ENCODE assay signal across 16 cellular contexts in genomic region chr2:174613545-174613944, GRCh38. TPM values are rescaled to one million over a fixed set of nuclear protein-coding genes. Genes with fewer than 3 reads are reported as not detected.
DNase-seq lines count a peak whose midpoint lies in the region; ATAC-seq, FAIRE-seq and TF ChIP-seq lines count a peak whose summit lies in the region.
"Had no signal": no experiment of that assay in that cellular context is flagged by ENCODE, and none has a peak within 500 bp of the region (broad histone marks: within the 10 kb centered on the region; RNA-seq: fewer than 3 reads in every experiment).

No MANE protein-coding gene starts in this region.

- H3K36me3 ChIP-seq in IMR-90 (ENCODE audit: control insufficient read depth, insufficient read depth, low read length), result no peaks in the 10 kb centered on the region
- no peaks in the 10 kb centered on the region for H3K36me3 ChIP-seq in astrocyte (ENCODE audit: insufficient read depth, low read length)
- no peaks in the 10 kb centered on the region for H3K36me3 ChIP-seq in pancreas
- H3K36me3 ChIP-seq: prostate gland had no signal

- H2BK20ac ChIP-seq in IMR-90 (ENCODE audit: low read depth, low read length), result no peak overlapping the region

- H4K5ac ChIP-seq in IMR-90 (ENCODE audit: low read depth, low read length), result no peak overlapping the region

- H3K4me3 Mint-ChIP-seq in activated CD8-positive, alpha-beta memory T cell treated with anti-CD3 and anti-CD28 coated beads, Interleukin-2, amount 10 ng/mL, durations not matched to agents 7 days and 5 days, result no peak overlapping the region
- H3K4me3 Mint-ChIP-seq in astrocyte (ENCODE audit: unreplicated experiment), result no peak overlapping the region
- no peak overlapping the region for H3K4me3 Mint-ChIP-seq in WTC11

- TF ChIP-seq CTCF in IMR-90 (conservative IDR thresholded peaks at IDR 0.05; ENCODE audit: low read depth, low read length) (no peak), astrocyte (IDR thresholded peaks at IDR 0.05; ENCODE audit: insufficient read depth, low read depth, low read length) (no peak), pancreas (IDR thresholded peaks at IDR 0.05) (no peak), WTC11 (IDR thresholded peaks at IDR 0.05) (no peak)

- H3K27me3 ChIP-seq in IMR-90 (ENCODE audit: control insufficient read depth, insufficient read depth, low read length) (no peaks in the 10 kb centered on the region), astrocyte (ENCODE audit: insufficient read depth, low read length) (no peaks in the 10 kb centered on the region), pancreas (no peaks in the 10 kb centered on the region)

- no peak overlapping the region for H2BK5ac ChIP-seq in IMR-90 (ENCODE audit: low read depth, low read length, poor library complexity, severe bottlenecking)

- no peaks in the 10 kb centered on the region for H3K27me3 Mint-ChIP-seq in activated CD8-positive, alpha-beta memory T cell treated with anti-CD3 and anti-CD28 coated beads, Interleukin-2, amount 10 ng/mL, durations not matched to agents 7 days and 5 days
- no peaks in the 10 kb centered on the region for H3K27me3 Mint-ChIP-seq in astrocyte (ENCODE audit: low read depth, unreplicated experiment)
- H3K27me3 Mint-ChIP-seq in WTC11 (ENCODE audit: low read depth), result no peaks in the 10 kb centered on the region

- H2BK15ac ChIP-seq in IMR-90 (ENCODE audit: low read depth, low read length), result no peak overlapping the region

- H3K9me3 ChIP-seq in IMR-90 (ENCODE audit: control insufficient read depth, insufficient read depth, low read length), result no peaks in the 10 kb centered on the region
- H3K9me3 ChIP-seq in astrocyte (ENCODE audit: insufficient read depth, low read depth, low read length), result no peaks in the 10 kb centered on the region
- no peaks in the 10 kb centered on the region for H3K9me3 ChIP-seq in pancreas
- H3K9me3 ChIP-seq: prostate gland had no signal

- POLR2A ChIA-PET in IMR-90 (lab: Charles Lee; ENCODE audit: unreplicated experiment) (no interaction called here), WTC11 (lab: Charles Lee) (no interaction called here)

- peak overlapping the region; percentile 48 for H3K27ac Mint-ChIP-seq in activated CD8-positive, alpha-beta memory T cell treated with anti-CD3 and anti-CD28 coated beads, Interleukin-2, amount 10 ng/mL, durations not matched to agents 7 days and 5 days
- H3K27ac Mint-ChIP-seq in astrocyte (ENCODE audit: unreplicated experiment), result no peak overlapping the region
- H3K27ac Mint-ChIP-seq in WTC11, result no peak overlapping the region

- TF ChIP-seq POLR2A in IMR-90 (IDR thresholded peaks at IDR 0.05; ENCODE audit: low read depth, low read length), result no peak

- H2AK9ac ChIP-seq in IMR-90 (replicated peaks; ENCODE audit: low read depth, low read length, poor library complexity), result no peak overlapping the region

- DNase-seq in activated CD8-positive, alpha-beta memory T cell treated with anti-CD3 and anti-CD28 coated beads, Interleukin-2, amount 10 ng/mL, durations not matched to agents 7 days and 5 days, result no peak
- DNase-seq in activated CD8-positive, alpha-beta memory T cell treated with anti-CD3 and anti-CD28 coated beads, Interleukin-2, amount 50 U/mL, for 48 hours, result no peak
- DNase-seq in IMR-90 (no peak), astrocyte (ENCODE audit: low read depth) (no peak), pancreas (no peak), head of caudate nucleus (no peak), WTC11 (ENCODE audit: low spot score) (no peak)
- DNase-seq: activated naive CD4-positive, alpha-beta T cell; GF-D8; hippocampal formation; KG1; NCI-H1105; NCI-H345 had no signal

- H4K20me1 ChIP-seq in IMR-90 (ENCODE audit: insufficient read depth, low read length), result peaks cover 8% of the 10 kb centered on the region; the same call in 1 of the 2 replicates
- no peaks in the 10 kb centered on the region for H4K20me1 ChIP-seq in astrocyte (ENCODE audit: insufficient read depth, low read length)

- H3K9me3 Mint-ChIP-seq in activated CD8-positive, alpha-beta memory T cell treated with anti-CD3 and anti-CD28 coated beads, Interleukin-2, amount 10 ng/mL, durations not matched to agents 7 days and 5 days (ENCODE audit: low read depth), result no peaks in the 10 kb centered on the region
- H3K9me3 Mint-ChIP-seq in astrocyte (ENCODE audit: unreplicated experiment) (no peaks in the 10 kb centered on the region), WTC11 (no peaks in the 10 kb centered on the region)

- H3K4me1 ChIP-seq in IMR-90 (ENCODE audit: control insufficient read depth, insufficient read depth, low read length), result peaks cover 12% of the 10 kb centered on the region
- peaks cover 41% of the 10 kb centered on the region for H3K4me1 ChIP-seq in astrocyte (ENCODE audit: insufficient read depth, low read length)
- peaks cover 20 to 27% (median 24%) of the 10 kb centered on the region in 3 donors for H3K4me1 ChIP-seq in pancreas
- H3K4me1 ChIP-seq: prostate gland had no signal

- peaks cover 18% of the 10 kb centered on the region for H3K9me1 ChIP-seq in IMR-90 (ENCODE audit: insufficient read depth, low read length)

- H3K79me2 ChIP-seq in astrocyte (ENCODE audit: insufficient read depth, low read length), result no peaks in the 10 kb centered on the region

- in situ Hi-C loops in IMR-90 (cut with MboI; ENCODE audit: low sequenced_read_pairs), result no loop called here

- H3K18ac ChIP-seq in IMR-90 (ENCODE audit: low read depth, low read length), result no peak overlapping the region; the same call in 1 of the 2 replicates

- H3K4me3 ChIP-seq in IMR-90 (ENCODE audit: insufficient read depth, low read depth, low read length), result no peak overlapping the region
- H3K4me3 ChIP-seq in astrocyte (ENCODE audit: insufficient read depth, low read depth, low read length), result no peak overlapping the region
- H3K4me3 ChIP-seq in pancreas, result no peak overlapping the region
- H3K4me3 ChIP-seq: prostate gland had no signal

- no CpG with 5 or more reads among the region's 2 CpGs for WGBS in IMR-90 (ENCODE audit: extremely low coverage in 2 of 2, insufficient read length in 1 of 2), 2 experiments
- 27 to 42% methylated on average over 2 of the region's 2 CpGs for whole genome bisulfite sequencing in pancreas, 2 donors

- no TSS peak for BruUV-seq in IMR-90 (replicated peaks; lab: Mats Ljungman, UMichigan)

- FAIRE-seq in astrocyte (lab: Jason Lieb, UNC), result no peak
- FAIRE-seq in pancreas (lab: Jason Lieb, UNC), result no peak
- FAIRE-seq: bronchial epithelial cell had no signal

- H3K14ac ChIP-seq in IMR-90 (replicated peaks; ENCODE audit: low read depth, low read length), result 0 out of 2 replicates have a peak overlapping the region, but pooled peaks have one; percentile 25

- H2AK5ac ChIP-seq in IMR-90 (ENCODE audit: low read depth, low read length), result peak overlapping the region; percentile 39; the same call in 1 of the 2 replicates

- peak overlapping the region; percentile 10; the same call in 1 of the 2 replicates for H3K4ac ChIP-seq in IMR-90 (ENCODE audit: low read depth, low read length)

- no peak overlapping the region for H4K8ac ChIP-seq in IMR-90 (ENCODE audit: low read depth in 2 of 2, low read length in 2 of 2)

- intact Hi-C loops in IMR-90 (cut with micrococcal nuclease) (no loop called here), pancreas (cut with DNase I) (no loop called here), head of caudate nucleus (cut with DNase I) (no loop called here)

- TF ChIP-seq RAD21 in IMR-90 (IDR thresholded peaks at IDR 0.05; ENCODE audit: low read length), result no peak

- H2AFZ ChIP-seq in IMR-90 (replicated peaks; ENCODE audit: low read length, poor library complexity) (no peak overlapping the region), astrocyte (ENCODE audit: low read depth, low read length) (no peak overlapping the region)

- H3K4me1 Mint-ChIP-seq in activated CD8-positive, alpha-beta memory T cell treated with anti-CD3 and anti-CD28 coated beads, Interleukin-2, amount 10 ng/mL, durations not matched to agents 7 days and 5 days, result peaks cover 90% of the 10 kb centered on the region
- peaks cover 10% of the 10 kb centered on the region for H3K4me1 Mint-ChIP-seq in astrocyte (ENCODE audit: low read depth, unreplicated experiment)
- 0 out of 2 replicates have a peak, but pooled peaks cover 2% of the 10 kb centered on the region for H3K4me1 Mint-ChIP-seq in WTC11

- H3K27ac ChIP-seq in IMR-90 (ENCODE audit: insufficient read depth, low read length) (no peak overlapping the region), astrocyte (ENCODE audit: low read depth, low read length) (peak overlapping the region; percentile 74), pancreas (no peak overlapping the region)
- H3K27ac ChIP-seq: prostate gland had no signal

- peak overlapping the region; percentile 14; the same call in 1 of the 2 replicates for H2BK120ac ChIP-seq in IMR-90 (ENCODE audit: low read depth, low read length)

- H3K9ac ChIP-seq in IMR-90 (ENCODE audit: low read depth, low read length) (no peak overlapping the region), astrocyte (ENCODE audit: low read length) (peak overlapping the region; percentile 54)

- peaks cover 56% of the 10 kb centered on the region for H3K36me3 Mint-ChIP-seq in activated CD8-positive, alpha-beta memory T cell treated with anti-CD3 and anti-CD28 coated beads, Interleukin-2, amount 10 ng/mL, durations not matched to agents 7 days and 5 days
- no peaks in the 10 kb centered on the region for H3K36me3 Mint-ChIP-seq in astrocyte (ENCODE audit: low read depth, unreplicated experiment)
- no peaks in the 10 kb centered on the region for H3K36me3 Mint-ChIP-seq in WTC11

- dilution Hi-C loops in IMR-90 (cut with HindIII; ENCODE audit: low sequenced_read_pairs, unreplicated experiment), result no loop called here

- H3K4me2 ChIP-seq in IMR-90 (ENCODE audit: low read depth, low read length) (no peak overlapping the region), astrocyte (ENCODE audit: low read length) (no peak overlapping the region)

- no peak overlapping the region for H3K23ac ChIP-seq in IMR-90 (ENCODE audit: low read depth, low read length)

- H3K79me1 ChIP-seq in IMR-90 (ENCODE audit: low read depth in 1 of 2, low read length in 2 of 2), result peaks cover 7 to 29% of the 10 kb centered on the region in 2 experiments

- CTCF ChIA-PET in activated CD8-positive, alpha-beta memory T cell treated with anti-CD3 and anti-CD28 coated beads, Interleukin-2, amount 10 ng/mL, durations not matched to agents 7 days and 5 days (lab: Charles Lee), result interaction anchor here (0.6 to 5.3 kb wide), 7 partner anchors 10 to 74 kb away, joined by 3 to 27 read pairs (median 4); partner anchors contain the start of gene WIPF1
- CTCF ChIA-PET in IMR-90 (lab: Yijun Ruan, JAX) (interaction anchor here (1.0 kb wide), 1 partner anchor 18 kb away, joined by 3 read pairs; no protein-coding TSS in a partner anchor), WTC11 (lab: Charles Lee) (interaction anchor here (1.4 to 3.5 kb wide), 2 partner anchors 10 to 84 kb away, joined by 4 to 14 read pairs; no protein-coding TSS in a partner anchor)

- H3K56ac ChIP-seq in IMR-90 (ENCODE audit: extremely low read depth, insufficient read depth, low read length), result no peak overlapping the region

- no peak for ATAC-seq in activated CD8-positive, alpha-beta memory T cell treated with anti-CD3 and anti-CD28 coated beads, Interleukin-2, amount 10 ng/mL, durations not matched to agents 7 days and 5 days
- ATAC-seq in IMR-90 (ENCODE audit: low read depth) (no peak), pancreas (peak; percentile 58 to 72 (median 62)), GM21529 (IDR thresholded peaks at IDR 0.05; ENCODE audit: unreplicated experiment) (no peak), WTC11 (no peak)

- peak overlapping the region; percentile 54; the same call in 1 of the 2 replicates for H4K91ac ChIP-seq in IMR-90 (ENCODE audit: insufficient read depth, low read depth, low read length)

RNA-seq across cellular contexts. Expression of gene WIPF1, which starts 15.9 kb away (rescaled TPM):
- total RNA-seq in activated CD8-positive, alpha-beta memory T cell treated with anti-CD3 and anti-CD28 coated beads, Interleukin-2, amount 10 ng/mL, durations not matched to agents 7 days and 5 days, result 100 to 1,000 TPM; 465 to 588 TPM
- total RNA-seq in IMR-90 (2012; rRNA removed) (2.7 and 3.3 TPM in 2 replicates), astrocyte (19.3 and 25.1 TPM in 2 replicates), pancreas (10 to 100 TPM in 3 of 6 donors, 1 to 10 TPM in 3; 5.2 to 26.8 (median 9.0) TPM), WTC11 (2021) (6.4 to 6.7 TPM (median 6.4 TPM) in 3 replicates)
- polyA plus RNA-seq in IMR-90 (2012; rRNA removed) (13.5 and 14.2 TPM in 2 replicates), pancreas (1 to 10 TPM; 4.7 to 6.2 TPM)
- polyA plus RNA-seq in IMR-90 (2012; cell fraction: cytosol; rRNA removed), result 5.5 and 14.1 TPM in 2 replicates
- 10.0 and 12.1 TPM in 2 replicates for polyA plus RNA-seq in IMR-90 (2012; cell fraction: nucleus; rRNA removed; ENCODE audit: low replicate concordance)

Comparison
In these comparisons a context has a peak if more than half of its experiments do, and no peak if none do; other contexts are left out.
1. ATAC-seq: peak in pancreas (4 of 4); none in activated CD8-positive, alpha-beta memory T cell treated with anti-CD3 and anti-CD28 coated beads, Interleukin-2, amount 10 ng/mL, durations not matched to agents 7 days and 5 days (single experiment), IMR-90 (single experiment), GM21529 (single experiment) and WTC11 (single experiment).
2. RNA of gene WIPF1, which starts 15.9 kb away (total RNA-seq): 465 to 588 TPM in activated CD8-positive, alpha-beta memory T cell treated with anti-CD3 and anti-CD28 coated beads, Interleukin-2, amount 10 ng/mL, durations not matched to agents 7 days and 5 days; 19.3 to 25.1 TPM in astrocyte, 5.2 to 26.8 TPM in pancreas, 6.4 to 6.7 TPM in WTC11 and 2.7 to 3.3 TPM in IMR-90; every median in the first group is over 10 times any median in the second.